8 cellular contexts compared by ENCODE assay signal in genomic region chr6:31619805-31620585, GRCh38. TPM values are rescaled to one million over a fixed set of nuclear protein-coding genes. Genes with fewer than 3 reads are reported as not detected.
DNase-seq lines count a peak whose midpoint lies in the region; ATAC-seq and TF ChIP-seq lines count a peak whose summit lies in the region.

No MANE protein-coding gene starts in this region.

- H3K9me3 Mint-ChIP-seq in CD4-positive, alpha-beta memory T cell = no peaks in the 10 kb centered on the region
- H3K9me3 Mint-ChIP-seq in activated CD4-positive, alpha-beta memory T cell treated with anti-CD3 and anti-CD28 coated beads, Interleukin-2, amount 10 ng/mL, durations not matched to agents 7 days and 5 days = no peaks in the 10 kb centered on the region

- peaks cover 12 to 38% of the 10 kb centered on the region in 2 donors for H3K36me3 Mint-ChIP-seq in CD4-positive, alpha-beta memory T cell
- H3K36me3 Mint-ChIP-seq in activated CD4-positive, alpha-beta memory T cell treated with anti-CD3 and anti-CD28 coated beads, Interleukin-2, amount 10 ng/mL, durations not matched to agents 7 days and 5 days (ENCODE audit: low read depth) = peaks cover 40% of the 10 kb centered on the region

- H3K9ac ChIP-seq in duodenal mucosa (ENCODE audit: low read depth in 1 of 2, low read length in 2 of 2) = peak overlapping the region; percentile 77 to 91

- peak; percentile 69 for ATAC-seq in GM19455 (IDR thresholded peaks at IDR 0.05; ENCODE audit: unreplicated experiment)
- peak; percentile 89 to 94 (median 92) for ATAC-seq in right lobe of liver

- H3K4me1 ChIP-seq in CD4-positive, alpha-beta memory T cell (ENCODE audit: insufficient read depth, low read length) = peaks cover 34% of the 10 kb centered on the region
- H3K4me1 ChIP-seq in duodenal mucosa (ENCODE audit: control insufficient read depth in 1 of 2, insufficient read depth in 2 of 2, low read length in 2 of 2) = peaks cover 20 to 21% of the 10 kb centered on the region in 2 donors
- peaks cover 0 to 10% (median 4%) of the 10 kb centered on the region in 4 donors for H3K4me1 ChIP-seq in right lobe of liver

- DNase-seq in CD4-positive, alpha-beta memory T cell = peak; percentile 96 to 98 (median 98)
- DNase-seq in HK-2 (ENCODE audit: unreplicated experiment) = peak; percentile 97
- DNase-seq in NCI-H82 treated with DMSO at 0.1 percent for 48 hours (lab: John Stamatoyannopoulos, UW; ENCODE audit: unreplicated experiment) = peak; percentile 98
- peak; percentile 98 for DNase-seq in activated CD4-positive, alpha-beta memory T cell treated with anti-CD3 and anti-CD28 coated beads, Interleukin-2, amount 10 ng/mL, durations not matched to agents 7 days and 5 days
- peak; percentile 98 to 99 (median 98) for DNase-seq in right lobe of liver
- DNase-seq in stimulated activated CD4-positive, alpha-beta T cell treated with anti-CD3 and anti-CD28 coated beads, Interleukin-4, amount 100 ng/mL, for 24 hours = peak; percentile 98

- peak overlapping the region; percentile 99 for H3K27ac ChIP-seq in CD4-positive, alpha-beta memory T cell (ENCODE audit: low read depth, low read length)
- peak overlapping the region; percentile 99 for H3K27ac ChIP-seq in duodenal mucosa (ENCODE audit: low read depth, low read length)
- peak overlapping the region; percentile 55 to 91 (median 89) for H3K27ac ChIP-seq in right lobe of liver

- peaks cover 21 to 49% (median 39%) of the 10 kb centered on the region in 4 donors for H3K4me1 Mint-ChIP-seq in CD4-positive, alpha-beta memory T cell
- H3K4me1 Mint-ChIP-seq in activated CD4-positive, alpha-beta memory T cell treated with anti-CD3 and anti-CD28 coated beads, Interleukin-2, amount 10 ng/mL, durations not matched to agents 7 days and 5 days = peaks cover 50% of the 10 kb centered on the region

- intact Hi-C loops in CD4-positive, alpha-beta memory T cell (cut with micrococcal nuclease) = loop anchor here (1.0 kb wide), 6 partner anchors 32 to 423 kb away; partner anchors contain the start of genes ABHD16A, BAG6 and NFKBIL1
- intact Hi-C loops in right lobe of liver (cut with DNase I) = no loop called here

- no peaks in the 10 kb centered on the region for H3K27me3 ChIP-seq in CD4-positive, alpha-beta memory T cell (ENCODE audit: insufficient read depth, low read length)
- H3K27me3 ChIP-seq in duodenal mucosa (ENCODE audit: control insufficient read depth in 1 of 2, insufficient read depth in 2 of 2, low read length in 2 of 2) (no peaks in the 10 kb centered on the region), right lobe of liver (no peaks in the 10 kb centered on the region)

- CTCF ChIA-PET in CD4-positive, alpha-beta memory T cell (lab: Charles Lee; ENCODE audit: partially characterized antibody) = no interaction called here
- CTCF ChIA-PET in activated CD4-positive, alpha-beta memory T cell treated with anti-CD3 and anti-CD28 coated beads, Interleukin-2, amount 10 ng/mL, durations not matched to agents 7 days and 5 days (lab: Charles Lee) = interaction anchor here (0.7 to 1.4 kb wide), 3 partner anchors 22 to 150 kb away, joined by 3 to 4 read pairs (median 4); partner anchors contain the start of gene ATP6V1G2

- peak overlapping the region in 1 of 2 donors; percentile 93 for H3K4me3 ChIP-seq in CD4-positive, alpha-beta memory T cell (ENCODE audit: low read length in 2 of 2)
- peak overlapping the region; percentile 81 to 83 for H3K4me3 ChIP-seq in duodenal mucosa (ENCODE audit: low read depth in 1 of 2, low read length in 2 of 2)
- peak overlapping the region; percentile 92 to 93 (median 92) for H3K4me3 ChIP-seq in right lobe of liver

- WGBS in right lobe of liver (ENCODE audit: insufficient coverage, low coverage, low lambda C conversion rate, missing lambda C conversion rate) = under 1% methylated on average over 50 of the region's 50 CpGs

- peak; percentile 86 for TF ChIP-seq POLR2A in right lobe of liver (IDR thresholded peaks at IDR 0.05)

- TF ChIP-seq CTCF in right lobe of liver (IDR thresholded peaks at IDR 0.05) = no peak

- no peaks in the 10 kb centered on the region for H3K9me3 ChIP-seq in CD4-positive, alpha-beta memory T cell (ENCODE audit: control insufficient read depth in 1 of 2, low read length in 2 of 2)
- H3K9me3 ChIP-seq in duodenal mucosa (ENCODE audit: control insufficient read depth in 1 of 2, low read length in 2 of 2) (no peaks in the 10 kb centered on the region), right lobe of liver (no peaks in the 10 kb centered on the region)

- H3K36me3 ChIP-seq in CD4-positive, alpha-beta memory T cell (ENCODE audit: insufficient read depth, low read length) = peaks cover 22% of the 10 kb centered on the region
- peaks cover 15 to 26% of the 10 kb centered on the region in 2 donors for H3K36me3 ChIP-seq in duodenal mucosa (ENCODE audit: control insufficient read depth in 1 of 2, insufficient read depth in 2 of 2, low read length in 2 of 2)
- peaks cover 4 to 18% (median 14%) of the 10 kb centered on the region in 4 donors for H3K36me3 ChIP-seq in right lobe of liver

- H3K27ac Mint-ChIP-seq in CD4-positive, alpha-beta memory T cell = peak overlapping the region; percentile 91 to 99 (median 98)
- H3K27ac Mint-ChIP-seq in activated CD4-positive, alpha-beta memory T cell treated with anti-CD3 and anti-CD28 coated beads, Interleukin-2, amount 10 ng/mL, durations not matched to agents 7 days and 5 days = peak overlapping the region; percentile 95

- H3K4me3 Mint-ChIP-seq in CD4-positive, alpha-beta memory T cell = peak overlapping the region; percentile 89 to 98 (median 93)
- peak overlapping the region; percentile 81 for H3K4me3 Mint-ChIP-seq in activated CD4-positive, alpha-beta memory T cell treated with anti-CD3 and anti-CD28 coated beads, Interleukin-2, amount 10 ng/mL, durations not matched to agents 7 days and 5 days

- POLR2A ChIA-PET in CD4-positive, alpha-beta memory T cell (lab: Charles Lee; ENCODE audit: partially characterized antibody) = interaction anchor here (0.7 to 4.5 kb wide), 25 partner anchors 19 to 461 kb away, joined by 3 to 66 read pairs (median 5); partner anchors contain the start of genes APOM, ATP6V1G2, BAG6 and C6orf47
- POLR2A ChIA-PET in activated CD4-positive, alpha-beta memory T cell treated with anti-CD3 and anti-CD28 coated beads, Interleukin-2, amount 10 ng/mL, durations not matched to agents 7 days and 5 days (lab: Charles Lee) = interaction anchor here (0.6 to 4.1 kb wide), 21 partner anchors 11 to 576 kb away, joined by 3 to 60 read pairs (median 6); partner anchors contain the start of genes BAG6, C6orf47, DDX39B and GPANK1

- H3K27me3 Mint-ChIP-seq in CD4-positive, alpha-beta memory T cell = no peaks in the 10 kb centered on the region
- no peaks in the 10 kb centered on the region for H3K27me3 Mint-ChIP-seq in activated CD4-positive, alpha-beta memory T cell treated with anti-CD3 and anti-CD28 coated beads, Interleukin-2, amount 10 ng/mL, durations not matched to agents 7 days and 5 days

RNA-seq across cellular contexts. Expression of gene PRRC2A, which starts 0.5 kb away (rescaled TPM):
- total RNA-seq in CD4-positive, alpha-beta memory T cell = 100 to 1,000 TPM; 214 to 218 TPM
- 10 to 100 TPM in 1 of 2 donors, under 1 TPM in 1; 0.09 to 12.1 TPM for polyA plus RNA-seq in CD4-positive, alpha-beta memory T cell
- total RNA-seq in activated CD4-positive, alpha-beta memory T cell treated with anti-CD3 and anti-CD28 coated beads, Interleukin-2, amount 10 ng/mL, durations not matched to agents 7 days and 5 days = 100 to 1,000 TPM; 215 to 222 TPM
- 10 to 100 TPM; 34.7 to 59.6 (median 39.4) TPM for total RNA-seq in right lobe of liver

RNA-seq across cellular contexts. Expression of gene AIF1, which starts 5.0 kb away (rescaled TPM):
- total RNA-seq in CD4-positive, alpha-beta memory T cell = 1 to 10 TPM; 5.2 to 7.4 TPM
- 10 to 100 TPM; 10.8 to 11.0 TPM for polyA plus RNA-seq in CD4-positive, alpha-beta memory T cell
- total RNA-seq in activated CD4-positive, alpha-beta memory T cell treated with anti-CD3 and anti-CD28 coated beads, Interleukin-2, amount 10 ng/mL, durations not matched to agents 7 days and 5 days = 10 to 100 TPM; 11.3 to 11.7 TPM
- 10 to 100 TPM in 4 of 6 experiments, 1 to 10 TPM in 2; 6.7 to 28.5 (median 13.0) TPM for total RNA-seq in right lobe of liver

RNA-seq across cellular contexts. Expression of gene NCR3, which starts 27.2 kb away (rescaled TPM):
- 1 to 10 TPM; 3.0 to 4.6 TPM for total RNA-seq in CD4-positive, alpha-beta memory T cell
- 10 to 100 TPM; 28.4 to 28.7 TPM for polyA plus RNA-seq in CD4-positive, alpha-beta memory T cell
- total RNA-seq in activated CD4-positive, alpha-beta memory T cell treated with anti-CD3 and anti-CD28 coated beads, Interleukin-2, amount 10 ng/mL, durations not matched to agents 7 days and 5 days = 10 to 100 TPM; 76.4 to 78.3 TPM
- total RNA-seq in right lobe of liver = under 1 TPM in 3 of 6 experiments, not detected in 3; 0.20 to 0.55 (median 0.46) TPM

RNA-seq across cellular contexts. Expression of gene BAG6, which starts 32.5 kb away (rescaled TPM):
- 100 to 1,000 TPM; 296 to 325 TPM for total RNA-seq in CD4-positive, alpha-beta memory T cell
- 10 to 100 TPM; 12.0 to 23.1 TPM for polyA plus RNA-seq in CD4-positive, alpha-beta memory T cell
- total RNA-seq in activated CD4-positive, alpha-beta memory T cell treated with anti-CD3 and anti-CD28 coated beads, Interleukin-2, amount 10 ng/mL, durations not matched to agents 7 days and 5 days = 100 to 1,000 TPM; 275 to 282 TPM
- 100 to 1,000 TPM; 114 to 196 (median 142) TPM for total RNA-seq in right lobe of liver

RNA-seq across cellular contexts. Expression of gene LST1, which starts 33.9 kb away (rescaled TPM):
- 10 to 100 TPM; 13.6 to 20.3 TPM for total RNA-seq in CD4-positive, alpha-beta memory T cell
- polyA plus RNA-seq in CD4-positive, alpha-beta memory T cell = 10 to 100 TPM; 30.4 to 34.8 TPM
- total RNA-seq in activated CD4-positive, alpha-beta memory T cell treated with anti-CD3 and anti-CD28 coated beads, Interleukin-2, amount 10 ng/mL, durations not matched to agents 7 days and 5 days = 10 to 100 TPM; 69.8 to 74.5 TPM
- 10 to 100 TPM in 1 of 6 experiments, 1 to 10 TPM in 5; 1.5 to 21.5 (median 6.7) TPM for total RNA-seq in right lobe of liver

Comparison
In these comparisons a context has a peak if more than half of its experiments do, and no peak if none do; other contexts are left out.
1. RNA of gene NCR3, which starts 27.2 kb away (total RNA-seq): 76.4 to 78.3 TPM in activated CD4-positive, alpha-beta memory T cell treated with anti-CD3 and anti-CD28 coated beads, Interleukin-2, amount 10 ng/mL, durations not matched to agents 7 days and 5 days; 3.0 to 4.6 TPM in CD4-positive, alpha-beta memory T cell and 0.20 to 0.55 TPM in right lobe of liver; every median in the first group is over 10 times any median in the second.
2. Peak in every context shown above with its lines, with median percentiles within 50 percentile points of each other: DNase-seq and H3K27ac ChIP-seq.